32 cellular contexts compared by ENCODE assay signal in the genomic region with DNA sequence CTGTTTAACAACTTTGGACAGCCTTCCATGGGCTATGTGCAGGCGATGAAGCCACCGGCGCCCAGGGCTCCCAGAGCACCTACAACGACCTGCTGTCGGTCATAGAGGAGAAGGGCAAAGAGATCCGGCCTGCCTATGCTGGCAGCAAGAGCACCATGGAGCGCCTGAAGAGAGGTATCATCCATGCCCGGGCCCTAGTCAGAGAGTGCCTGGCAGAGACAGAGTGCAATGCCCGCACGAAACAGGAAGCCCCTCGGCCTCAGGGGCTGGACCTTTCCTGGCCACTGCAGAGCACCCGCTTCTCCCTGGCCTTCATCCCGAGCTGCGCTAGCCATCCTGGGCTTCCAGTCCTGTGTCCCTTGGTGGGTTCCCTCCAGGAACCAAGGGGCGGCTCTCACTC.
"Had no signal": no experiment of that assay in that cellular context is flagged by ENCODE, and none has a peak within 500 bp of the region (broad histone marks: within the 10 kb centered on the region; RNA-seq: fewer than 3 reads in every experiment).

No MANE protein-coding gene starts in this region.

- FAIRE-seq: astrocyte, bronchial epithelial cell had no signal

- H3K4me1 Mint-ChIP-seq: activated B cell treated with CpG ODN at 0.5 μM for 24 hours; activated CD8-positive, alpha-beta memory T cell treated with anti-CD3 and anti-CD28 coated beads, Interleukin-2, amount 10 ng/mL, durations not matched to agents 7 days and 5 days; activated naive CD4-positive, alpha-beta T cell treated with anti-CD3 and anti-CD28 coated beads, Interleukin-2, amount 10 ng/mL, durations not matched to agents 7 days and 5 days; activated naive CD8-positive, alpha-beta T cell treated with anti-CD3 and anti-CD28 coated beads, Interleukin-2, amount 10 ng/mL, durations not matched to agents 7 days and 5 days; central memory CD8-positive, alpha-beta T cell; endodermal cell had no signal

- H3K36me3 Mint-ChIP-seq: activated CD8-positive, alpha-beta memory T cell treated with anti-CD3 and anti-CD28 coated beads, Interleukin-2, amount 10 ng/mL, durations not matched to agents 7 days and 5 days; activated naive CD4-positive, alpha-beta T cell treated with anti-CD3 and anti-CD28 coated beads, Interleukin-2, amount 10 ng/mL, durations not matched to agents 7 days and 5 days; activated naive CD4-positive, alpha-beta T cell treated with anti-CD3 and anti-CD28 coated beads, Interleukin-2, amount 50 U/mL, for 72 hours; activated naive CD8-positive, alpha-beta T cell treated with anti-CD3 and anti-CD28 coated beads, Interleukin-2, amount 10 ng/mL, durations not matched to agents 7 days and 5 days had no signal

- H3K4me3 ChIP-seq: coronary artery, dorsolateral prefrontal cortex had no signal

- H3K27ac Mint-ChIP-seq: activated B cell treated with CpG ODN at 0.5 μM for 24 hours; activated CD8-positive, alpha-beta memory T cell treated with anti-CD3 and anti-CD28 coated beads, Interleukin-2, amount 10 ng/mL, durations not matched to agents 7 days and 5 days; activated CD8-positive, alpha-beta T cell treated with anti-CD3 and anti-CD28 coated beads, Interleukin-2, amount 10 ng/mL, durations not matched to agents 7 days and 5 days; activated naive CD4-positive, alpha-beta T cell treated with anti-CD3 and anti-CD28 coated beads, Interleukin-2, amount 10 ng/mL, durations not matched to agents 7 days and 5 days; activated naive CD4-positive, alpha-beta T cell treated with anti-CD3 and anti-CD28 coated beads, Interleukin-2, amount 50 U/mL, for 72 hours; activated naive CD8-positive, alpha-beta T cell treated with anti-CD3 and anti-CD28 coated beads, Interleukin-2, amount 10 ng/mL, durations not matched to agents 7 days and 5 days; activated T-cell treated with anti-CD3 and anti-CD28 coated beads, Interleukin-2, amount 50 U/mL, for 24 hours; activated T-cell treated with anti-CD3 and anti-CD28 coated beads, Interleukin-2, amount 50 U/mL, for 72 hours; dendritic cell treated with granulocyte-macrophage colony-stimulating factor and Interleukin-4, amounts not matched to agents 40 ng/mL and 50 ng/mL, for 4 days; endodermal cell; T-helper 1 cell treated with Interleukin-12 subunit alpha and Interleukin-12 subunit beta and Interleukin-4 antibody, amounts not matched to agents 30 μg/mL and 1 μg/mL, for 36 hours; T-helper 2 cell treated with Interferon-gamma antibody and Interleukin-4, amounts not matched to agents 5 μg/mL and 100 μg/mL, for 36 hours had no signal

- H3K27me3 ChIP-seq: brain microvascular endothelial cell had no signal

- H3K27me3 Mint-ChIP-seq: activated B cell treated with CpG ODN at 0.5 μM for 24 hours; activated CD8-positive, alpha-beta memory T cell treated with anti-CD3 and anti-CD28 coated beads, Interleukin-2, amount 10 ng/mL, durations not matched to agents 7 days and 5 days; activated naive CD4-positive, alpha-beta T cell treated with anti-CD3 and anti-CD28 coated beads, Interleukin-2, amount 10 ng/mL, durations not matched to agents 7 days and 5 days; activated naive CD8-positive, alpha-beta T cell treated with anti-CD3 and anti-CD28 coated beads, Interleukin-2, amount 10 ng/mL, durations not matched to agents 7 days and 5 days; activated T-cell treated with anti-CD3 and anti-CD28 coated beads, Interleukin-2, amount 50 U/mL, for 24 hours; central memory CD8-positive, alpha-beta T cell; dendritic cell treated with granulocyte-macrophage colony-stimulating factor and Interleukin-4, amounts not matched to agents 40 ng/mL and 50 ng/mL, for 4 days had no signal

- H3K9me3 Mint-ChIP-seq: activated B cell treated with CpG ODN at 0.5 μM for 24 hours; activated naive CD4-positive, alpha-beta T cell treated with anti-CD3 and anti-CD28 coated beads, Interleukin-2, amount 10 ng/mL, durations not matched to agents 7 days and 5 days; activated naive CD4-positive, alpha-beta T cell treated with anti-CD3 and anti-CD28 coated beads, Interleukin-2, amount 50 U/mL, for 72 hours; activated naive CD8-positive, alpha-beta T cell treated with anti-CD3 and anti-CD28 coated beads, Interleukin-2, amount 10 ng/mL, durations not matched to agents 7 days and 5 days; activated T-cell treated with anti-CD3 and anti-CD28 coated beads, Interleukin-2, amount 50 U/mL, for 24 hours; activated T-cell treated with anti-CD3 and anti-CD28 coated beads, Interleukin-2, amount 50 U/mL, for 72 hours; dendritic cell treated with granulocyte-macrophage colony-stimulating factor and Interleukin-4, amounts not matched to agents 40 ng/mL and 50 ng/mL, for 4 days; endodermal cell; T-helper 1 cell treated with Interleukin-12 subunit alpha and Interleukin-12 subunit beta and Interleukin-4 antibody, amounts not matched to agents 30 μg/mL and 1 μg/mL, for 36 hours had no signal

- ATAC-seq: activated CD4-positive, CD25-positive, alpha-beta regulatory T cell treated with anti-CD3 and anti-CD28 coated beads, Interleukin-2, amount 50 U/mL, for 24 hours; activated CD8-positive, alpha-beta memory T cell treated with anti-CD3 and anti-CD28 coated beads, Interleukin-2, amount 10 ng/mL, durations not matched to agents 7 days and 5 days; activated CD8-positive, alpha-beta T cell treated with anti-CD3 and anti-CD28 coated beads, Interleukin-2, amount 10 ng/mL, durations not matched to agents 7 days and 5 days; activated naive CD4-positive, alpha-beta T cell treated with anti-CD3 and anti-CD28 coated beads, Interleukin-2, amount 50 U/mL, for 72 hours; activated T-cell treated with anti-CD3 and anti-CD28 coated beads, Interleukin-2, amount 50 U/mL, for 72 hours; esophagus mucosa had no signal

- H3K36me3 ChIP-seq: brain microvascular endothelial cell, WERI-Rb-1 had no signal

- H3K4me3 Mint-ChIP-seq: activated B cell treated with CpG ODN at 0.5 μM for 24 hours; activated CD8-positive, alpha-beta memory T cell treated with anti-CD3 and anti-CD28 coated beads, Interleukin-2, amount 10 ng/mL, durations not matched to agents 7 days and 5 days; activated CD8-positive, alpha-beta T cell treated with anti-CD3 and anti-CD28 coated beads, Interleukin-2, amount 10 ng/mL, durations not matched to agents 7 days and 5 days; activated naive CD4-positive, alpha-beta T cell treated with anti-CD3 and anti-CD28 coated beads, Interleukin-2, amount 10 ng/mL, durations not matched to agents 7 days and 5 days; activated naive CD8-positive, alpha-beta T cell treated with anti-CD3 and anti-CD28 coated beads, Interleukin-2, amount 10 ng/mL, durations not matched to agents 7 days and 5 days; activated T-cell treated with anti-CD3 and anti-CD28 coated beads, Interleukin-2, amount 50 U/mL, for 24 hours; activated T-cell treated with anti-CD3 and anti-CD28 coated beads, Interleukin-2, amount 50 U/mL, for 72 hours; central memory CD8-positive, alpha-beta T cell; dendritic cell treated with granulocyte-macrophage colony-stimulating factor and Interleukin-4, amounts not matched to agents 40 ng/mL and 50 ng/mL, for 4 days; endodermal cell; T-helper 1 cell treated with Interleukin-12 subunit alpha and Interleukin-12 subunit beta and Interleukin-4 antibody, amounts not matched to agents 30 μg/mL and 1 μg/mL, for 36 hours; T-helper 2 cell treated with Interferon-gamma antibody and Interleukin-4, amounts not matched to agents 5 μg/mL and 100 μg/mL, for 36 hours had no signal

- H3K27ac ChIP-seq: brain microvascular endothelial cell, coronary artery, dorsolateral prefrontal cortex, WERI-Rb-1 had no signal

- DNase-seq: activated B cell treated with CpG ODN at 0.5 μM for 24 hours; activated CD4-positive, alpha-beta T cell treated with anti-CD3 and anti-CD28 coated beads for 48 hours; activated CD4-positive, alpha-beta T cell treated with anti-CD3 and anti-CD28 coated beads, Interleukin-2, amount 50 U/mL, for 1 hour; activated CD4-positive, alpha-beta T cell treated with anti-CD3 and anti-CD28 coated beads, Interleukin-2, amount 50 U/mL, for 48 hours; activated CD8-positive, alpha-beta memory T cell treated with anti-CD3 and anti-CD28 coated beads, Interleukin-2, amount 10 ng/mL, durations not matched to agents 7 days and 5 days; activated CD8-positive, alpha-beta memory T cell treated with anti-CD3 and anti-CD28 coated beads, Interleukin-2, amount 50 U/mL, for 48 hours; activated CD8-positive, alpha-beta T cell treated with anti-CD3 and anti-CD28 coated beads, Interleukin-2, amount 10 ng/mL, durations not matched to agents 7 days and 5 days; activated gamma-delta T cell; activated naive CD4-positive, alpha-beta T cell; activated naive CD4-positive, alpha-beta T cell treated with anti-CD3 and anti-CD28 coated beads, Interleukin-2, amount 10 ng/mL, durations not matched to agents 7 days and 5 days; activated naive CD8-positive, alpha-beta T cell treated with anti-CD3 and anti-CD28 coated beads, Interleukin-2, amount 10 ng/mL, durations not matched to agents 7 days and 5 days; activated T-cell treated with anti-CD3 and anti-CD28 coated beads for 4 hours; activated T-cell treated with anti-CD3 and anti-CD28 coated beads, Interleukin-2, amount 50 U/mL, for 24 hours; activated T-cell treated with anti-CD3 and anti-CD28 coated beads, Interleukin-2, amount 50 U/mL, for 72 hours; brain microvascular endothelial cell; dorsolateral prefrontal cortex; effector memory CD4-positive, alpha-beta T cell; endodermal cell; foreskin fibroblast; head of caudate nucleus; T1000 had no signal
